27 cellular contexts compared by ENCODE assay signal in genomic region chr10:76743169-76743568, GRCh38.
"Had no signal": no experiment of that assay in that cellular context is flagged by ENCODE, and none has a peak within 500 bp of the region (broad histone marks: within the 10 kb centered on the region; RNA-seq: fewer than 3 reads in every experiment).

No MANE protein-coding gene starts in this region.

- DNase-seq: cortex of kidney; effector memory CD8-positive, alpha-beta T cell; erythroblast; esophagus squamous epithelium; foreskin melanocyte; glutamatergic neuron; heart right ventricle; hippocampal formation; left cardiac atrium; left lung; mesendoderm; midbrain; natural killer cell; occipital lobe; ovary; psoas muscle; sigmoid colon; spleen; stimulated activated CD4-positive, alpha-beta T cell treated with anti-CD3 and anti-CD28 coated beads, Interleukin-4, amount 100 ng/mL, for 4 hours; stimulated activated naive CD8-positive, alpha-beta T cell treated with anti-CD3 and anti-CD28 coated beads, Interleukin-15, Interleukin-2, amounts not matched to agents 100 U/mL and 50 U/mL, for 24 hours; substantia nigra; transverse colon; upper lobe of right lung; uterus had no signal

- H3K27ac ChIP-seq: esophagus squamous epithelium, heart right ventricle, left lung, ovary, psoas muscle, sigmoid colon, spleen, transverse colon, upper lobe of right lung, uterus had no signal

- H3K27ac Mint-ChIP-seq: effector memory CD8-positive, alpha-beta T cell; natural killer cell; stimulated activated memory B cell treated with anti-CD40 and anti-IgM and Interleukin-4, amounts not matched to agents 10 μg/mL and 1 μg/mL and 100 μg/mL, for 72 hours had no signal

- H3K4me3 ChIP-seq: esophagus squamous epithelium, heart right ventricle, left lung, ovary, psoas muscle, skin epidermis, spleen, thoracic aorta, transverse colon, upper lobe of right lung, uterus had no signal

- H3K9me3 Mint-ChIP-seq: effector memory CD8-positive, alpha-beta T cell; natural killer cell; stimulated activated memory B cell treated with anti-CD40 and anti-IgM and Interleukin-4, amounts not matched to agents 10 μg/mL and 1 μg/mL and 100 μg/mL, for 72 hours had no signal

- H3K27me3 ChIP-seq: esophagus squamous epithelium, heart right ventricle, left lung, ovary, sigmoid colon, spleen, transverse colon, upper lobe of right lung, uterus had no signal

- H3K4me1 Mint-ChIP-seq: natural killer cell; stimulated activated memory B cell treated with anti-CD40 and anti-IgM and Interleukin-4, amounts not matched to agents 10 μg/mL and 1 μg/mL and 100 μg/mL, for 72 hours had no signal

- H3K36me3 ChIP-seq: esophagus squamous epithelium, heart right ventricle, left lung, ovary, sigmoid colon, spleen, thoracic aorta, transverse colon, upper lobe of right lung, uterus had no signal

- ATAC-seq: effector memory CD8-positive, alpha-beta T cell; heart right ventricle; left cardiac atrium; left lung; natural killer cell; psoas muscle; stimulated activated memory B cell treated with anti-CD40 and anti-IgM and Interleukin-4, amounts not matched to agents 10 μg/mL and 1 μg/mL and 100 μg/mL, for 72 hours; stimulated activated naive CD8-positive, alpha-beta T cell treated with anti-CD3 and anti-CD28 coated beads, Interleukin-15, Interleukin-2, amounts not matched to agents 100 U/mL and 50 U/mL, for 24 hours; upper lobe of right lung had no signal

- H3K9me3 ChIP-seq: esophagus squamous epithelium, heart right ventricle, left lung, ovary, psoas muscle, sigmoid colon, spleen, thoracic aorta, transverse colon, upper lobe of right lung, uterus had no signal

- H3K4me1 ChIP-seq: esophagus squamous epithelium, heart right ventricle, left lung, psoas muscle, spleen, transverse colon, upper lobe of right lung, uterus had no signal

- H3K27me3 Mint-ChIP-seq: effector memory CD8-positive, alpha-beta T cell; stimulated activated memory B cell treated with anti-CD40 and anti-IgM and Interleukin-4, amounts not matched to agents 10 μg/mL and 1 μg/mL and 100 μg/mL, for 72 hours had no signal

- H3K4me3 Mint-ChIP-seq: effector memory CD8-positive, alpha-beta T cell; natural killer cell; stimulated activated memory B cell treated with anti-CD40 and anti-IgM and Interleukin-4, amounts not matched to agents 10 μg/mL and 1 μg/mL and 100 μg/mL, for 72 hours had no signal

- H3K36me3 Mint-ChIP-seq: natural killer cell; stimulated activated memory B cell treated with anti-CD40 and anti-IgM and Interleukin-4, amounts not matched to agents 10 μg/mL and 1 μg/mL and 100 μg/mL, for 72 hours had no signal
